In genomic region chrX:110004210-110004609, GRCh38 we compare ENCODE assay signal across 8 cellular contexts. TPM values are rescaled to one million over a fixed set of nuclear protein-coding genes. Genes with fewer than 3 reads are reported as not detected.
DNase-seq lines count a peak whose midpoint lies in the region; ATAC-seq and TF ChIP-seq lines count a peak whose summit lies in the region.

No MANE protein-coding gene starts in this region.

- H3K4me1 ChIP-seq in lower lobe of right lung (peaks cover 29% of the 10 kb centered on the region), tibial artery (peaks cover 0 to 46% (median 7%) of the 10 kb centered on the region in 4 donors)

- intact Hi-C loops in lower lobe of right lung (cut with DNase I): no loop called here
- intact Hi-C loops in tibial artery (cut with DNase I; ENCODE audit: low total_unique reads): no loop called here

- peaks cover 42% of the 10 kb centered on the region for H3K27me3 Mint-ChIP-seq in activated T-cell treated with anti-CD3 and anti-CD28 coated beads, Interleukin-2, amount 50 U/mL, for 72 hours (ENCODE audit: low read depth)
- peaks cover 17% of the 10 kb centered on the region for H3K27me3 Mint-ChIP-seq in brain

- H3K36me3 ChIP-seq in lower lobe of right lung: no peaks in the 10 kb centered on the region
- H3K36me3 ChIP-seq in tibial artery: no peaks in the 10 kb centered on the region

- H3K36me3 Mint-ChIP-seq in activated T-cell treated with anti-CD3 and anti-CD28 coated beads, Interleukin-2, amount 50 U/mL, for 72 hours (ENCODE audit: insufficient read depth in 2 of 2): peaks cover 1 to 2% of the 10 kb centered on the region in 2 donors
- peaks cover 8% of the 10 kb centered on the region for H3K36me3 Mint-ChIP-seq in brain

- peak overlapping the region; percentile 83 for H3K27ac ChIP-seq in lower lobe of right lung
- peak overlapping the region in 1 of 2 donors; percentile 86 for H3K27ac ChIP-seq in tibial artery

- TF ChIP-seq CTCF in brain (conservative IDR thresholded peaks at IDR 0.05) (no peak), lower lobe of right lung (IDR thresholded peaks at IDR 0.05) (no peak), tibial artery (IDR thresholded peaks at IDR 0.05) (no peak)

- H3K4me1 Mint-ChIP-seq in activated T-cell treated with anti-CD3 and anti-CD28 coated beads, Interleukin-2, amount 50 U/mL, for 72 hours (ENCODE audit: low read depth): peaks cover 31% of the 10 kb centered on the region
- H3K4me1 Mint-ChIP-seq in brain: peaks cover 67% of the 10 kb centered on the region

- H3K9me3 ChIP-seq in lower lobe of right lung: no peaks in the 10 kb centered on the region
- no peaks in the 10 kb centered on the region for H3K9me3 ChIP-seq in tibial artery

- H3K4me3 Mint-ChIP-seq in activated T-cell treated with anti-CD3 and anti-CD28 coated beads, Interleukin-2, amount 50 U/mL, for 72 hours: peak overlapping the region; percentile 34 to 96
- H3K4me3 Mint-ChIP-seq in brain: peak overlapping the region; percentile 89 to 96 (median 92)

- no peak overlapping the region for H3K27ac Mint-ChIP-seq in activated T-cell treated with anti-CD3 and anti-CD28 coated beads, Interleukin-2, amount 50 U/mL, for 72 hours
- peak overlapping the region; percentile 37 to 88 (median 60) for H3K27ac Mint-ChIP-seq in brain

- no peak for ATAC-seq in activated T-cell treated with anti-CD3 and anti-CD28 coated beads, Interleukin-2, amount 50 U/mL, for 72 hours (replicated peaks in 1 of 2)
- ATAC-seq in lower lobe of right lung: peak; percentile 35 to 57

- H3K4me3 ChIP-seq in lower lobe of right lung: peak overlapping the region; percentile 68
- H3K4me3 ChIP-seq in tibial artery: peak overlapping the region; percentile 8 to 79

- DNase-seq in activated T-cell treated with anti-CD3 and anti-CD28 coated beads, Interleukin-2, amount 50 U/mL, for 72 hours: no peak
- DNase-seq in activated T-cell treated with anti-CD3 and anti-CD28 coated beads for 4 hours (no peak), lower lobe of right lung (peak; percentile 63), tibial artery (no peak), AML-193 (lab: John Stamatoyannopoulos, UW) (no peak), cerebellar cortex (ENCODE audit: low spot score) (no peak)
- no peak for DNase-seq in stimulated activated CD4-positive, alpha-beta T cell treated with anti-CD3 and anti-CD28 coated beads, Interleukin-4, amount 100 ng/mL, for 24 hours

- H3K9me3 Mint-ChIP-seq in activated T-cell treated with anti-CD3 and anti-CD28 coated beads, Interleukin-2, amount 50 U/mL, for 72 hours: no peaks in the 10 kb centered on the region
- H3K9me3 Mint-ChIP-seq in brain: peaks cover 0 to 2% (median 0%) of the 10 kb centered on the region in 5 experiments

- H3K27me3 ChIP-seq in lower lobe of right lung (ENCODE audit: low read depth): no peaks in the 10 kb centered on the region
- no peaks in the 10 kb centered on the region for H3K27me3 ChIP-seq in tibial artery

RNA-seq across cellular contexts. Expression of gene TMEM164, which starts 1.3 kb away (rescaled TPM):
- 10 to 100 TPM; 15.0 to 19.5 TPM for total RNA-seq in activated T-cell treated with anti-CD3 and anti-CD28 coated beads, Interleukin-2, amount 50 U/mL, for 72 hours
- polyA plus RNA-seq in brain (ENCODE audit: insufficient read depth, low read depth, low replicate concordance): 45.8 TPM
- 66.4 TPM for total RNA-seq in lower lobe of right lung

Comparison
In these comparisons a context has a peak if more than half of its experiments do, and no peak if none do; other contexts are left out.
1. ATAC-seq: peak in lower lobe of right lung (2 of 2); none in activated T-cell treated with anti-CD3 and anti-CD28 coated beads, Interleukin-2, amount 50 U/mL, for 72 hours (0 of 2).